Comparison of ENCODE assay signal across 8 cellular contexts in the genomic region with DNA sequence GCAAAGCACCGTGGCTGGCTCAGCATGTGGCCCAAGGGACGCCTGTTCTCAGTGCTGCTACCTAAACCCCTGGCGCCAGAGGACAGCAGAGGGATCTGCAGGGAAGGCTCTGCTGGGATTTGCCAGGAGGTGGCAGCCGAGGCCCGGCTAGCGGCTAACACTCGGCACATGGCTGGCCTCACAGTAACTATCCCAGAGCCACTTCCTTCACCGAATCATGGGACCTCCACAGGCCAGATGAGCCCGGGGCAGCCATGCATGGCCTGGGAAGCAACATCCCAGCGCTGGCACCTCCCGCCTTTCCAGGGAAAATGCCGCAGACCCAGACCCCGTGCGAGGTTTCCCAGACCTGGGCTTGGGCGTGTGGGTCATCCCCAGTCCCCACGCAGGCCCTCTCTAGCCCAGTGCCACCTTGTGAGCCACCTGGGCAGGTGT.
DNase-seq lines count a peak whose midpoint lies in the region; ATAC-seq and TF ChIP-seq lines count a peak whose summit lies in the region.

No MANE protein-coding gene starts in this region.

- H3K27ac ChIP-seq in WERI-Rb-1: peak overlapping the region; percentile 31; the same call in 1 of the 2 replicates

- H3K9me3 ChIP-seq in WERI-Rb-1 (ENCODE audit: severe bottlenecking): no peaks in the 10 kb centered on the region

- no peaks in the 10 kb centered on the region for H3K36me3 ChIP-seq in WERI-Rb-1

- DNase-seq in DMS114 treated with DMSO at 0.1 percent for 48 hours (lab: John Stamatoyannopoulos, UW; ENCODE audit: unreplicated experiment) (peak; percentile 77), LNCaP clone FGC (ENCODE audit: low read depth) (peak; percentile 34), WERI-Rb-1 (peak; percentile 93), cardiac fibroblast (ENCODE audit: low read depth in 2 of 2) (peak; percentile 81 to 85), islet precursor cell (peak; percentile 93)
- peak; percentile 24 to 60 (median 42) for DNase-seq in stimulated activated CD4-positive, alpha-beta T cell treated with anti-CD3 and anti-CD28 coated beads, Interleukin-1b, Interleukin-23, amount 100 ng/mL, for 24 hours (ENCODE audit: low read depth in 4 of 4, low spot score in 1 of 4)

- TF ChIP-seq CTCF in LNCaP clone FGC (IDR thresholded peaks at IDR 0.05; ENCODE audit: control insufficient read depth, extremely low read depth, insufficient read depth) (peak; percentile 93), WERI-Rb-1 (IDR thresholded peaks at IDR 0.05; ENCODE audit: low read depth, low read length) (peak; percentile 99), cardiac fibroblast (IDR thresholded peaks at IDR 0.05; ENCODE audit: low read depth, low read length) (peak; percentile 100)

- H3K4me3 ChIP-seq in LNCaP clone FGC (ENCODE audit: low read depth, low read length) (no peak overlapping the region), WERI-Rb-1 (ENCODE audit: low read depth, low read length) (no peak overlapping the region), cardiac fibroblast (replicated peaks in 1 of 2; ENCODE audit: low read depth in 2 of 2, low read length in 2 of 2) (no peak overlapping the region)

- no peaks in the 10 kb centered on the region for H3K27me3 ChIP-seq in WERI-Rb-1 (ENCODE audit: insufficient read depth, low read depth, severe bottlenecking)

- ATAC-seq in GM21526 (IDR thresholded peaks at IDR 0.05; ENCODE audit: low FRiP score, unreplicated experiment): peak; percentile 68
- no peak for ATAC-seq in HG02852 (IDR thresholded peaks at IDR 0.05; ENCODE audit: unreplicated experiment)

Comparison
In these comparisons a context has a peak if more than half of its experiments do, and no peak if none do; other contexts are left out.
1. DNase-seq: peak in every context shown above with its lines; median percentile 93 in WERI-Rb-1; 93 in islet precursor cell; 83 in cardiac fibroblast; 77 in DMS114 treated with DMSO at 0.1 percent for 48 hours; 42 in stimulated activated CD4-positive, alpha-beta T cell treated with anti-CD3 and anti-CD28 coated beads, Interleukin-1b, Interleukin-23, amount 100 ng/mL, for 24 hours; 34 in LNCaP clone FGC.